In genomic region chr3:33931512-33931911, GRCh38 we compare ENCODE assay signal across 11 cellular contexts.
"Had no signal": no experiment of that assay in that cellular context is flagged by ENCODE, and none has a peak within 500 bp of the region (broad histone marks: within the 10 kb centered on the region; RNA-seq: fewer than 3 reads in every experiment).

No MANE protein-coding gene starts in this region.

- FAIRE-seq: H1, H54 had no signal

- H3K4me3 ChIP-seq: GM23248, GM23338, HAP-1 had no signal

- H3K4me1 ChIP-seq: HAP-1 had no signal

- H3K36me3 ChIP-seq: HAP-1 had no signal

- H2AFZ ChIP-seq: GM23248 had no signal

- H3K4me1 Mint-ChIP-seq: H9 had no signal

- H3K9me3 ChIP-seq: HAP-1 had no signal

- H3K4me2 ChIP-seq: GM23338 had no signal

- ATAC-seq: GM23338, HCT116 had no signal

- DNase-seq: GM23248, GOT3, H7, H9, HCEC 1CT, HFFc6 had no signal

- H3K9me3 Mint-ChIP-seq: GM23338, H9, HFFc6 had no signal

- H3K9ac ChIP-seq: GM23248 had no signal

- H3K4me3 Mint-ChIP-seq: GM23338, H9, HFFc6 had no signal

- H3K27ac ChIP-seq: GM23248 had no signal

- H3K27ac Mint-ChIP-seq: GM23338, H9, HFFc6 had no signal
